In genomic region chr10:100229819-100230422, GRCh38 we compare ENCODE assay signal across 8 cellular contexts. TPM values are rescaled to one million over a fixed set of nuclear protein-coding genes. Genes with fewer than 3 reads are reported as not detected.
DNase-seq lines count a peak whose midpoint lies in the region; ATAC-seq and TF ChIP-seq lines count a peak whose summit lies in the region.

No MANE protein-coding gene starts in this region.

- no peak for TF ChIP-seq CTCF in left ventricle myocardium inferior (IDR thresholded peaks at IDR 0.05; ENCODE audit: borderline replicate concordance)

- H3K36me3 ChIP-seq in GM23248 (ENCODE audit: low read depth) (peaks cover 15% of the 10 kb centered on the region; the same call in 1 of the 2 replicates), left ventricle myocardium inferior (peaks cover 45% of the 10 kb centered on the region)

- H3K27me3 ChIP-seq in GM23248 (replicated peaks; ENCODE audit: insufficient read depth) (no peaks in the 10 kb centered on the region), left ventricle myocardium inferior (ENCODE audit: low read depth) (no peaks in the 10 kb centered on the region)

- intact Hi-C loops in activated CD4-positive, alpha-beta memory T cell treated with anti-CD3 and anti-CD28 coated beads for 36 hours (cut with micrococcal nuclease): loop anchor here (1.0 kb wide), 4 partner anchors 37 to 82 kb away; partner anchors contain the start of genes BLOC1S2, CWF19L1 and ERLIN1
- intact Hi-C loops in left ventricle myocardium inferior (cut with micrococcal nuclease): no loop called here

- peaks cover 20% of the 10 kb centered on the region for H3K36me3 Mint-ChIP-seq in activated CD4-positive, alpha-beta memory T cell treated with anti-CD3 and anti-CD28 coated beads for 36 hours

- peaks cover 25% of the 10 kb centered on the region for H3K4me1 Mint-ChIP-seq in activated CD4-positive, alpha-beta memory T cell treated with anti-CD3 and anti-CD28 coated beads for 36 hours (ENCODE audit: low read depth)

- H3K9me3 Mint-ChIP-seq in activated CD4-positive, alpha-beta memory T cell treated with anti-CD3 and anti-CD28 coated beads for 36 hours: no peaks in the 10 kb centered on the region

- H3K27me3 Mint-ChIP-seq in activated CD4-positive, alpha-beta memory T cell treated with anti-CD3 and anti-CD28 coated beads for 36 hours: no peaks in the 10 kb centered on the region

- WGBS in GM23248 (ENCODE audit: low coverage in 1 of 2, low lambda C conversion rate in 2 of 2, missing lambda C conversion rate in 2 of 2), 2 experiments: 45 to 49% methylated on average over 21 of the region's 21 CpGs

- no peaks in the 10 kb centered on the region; the same call in 1 of the 2 replicates for H3K4me1 ChIP-seq in GM23248 (ENCODE audit: insufficient read depth)
- H3K4me1 ChIP-seq in left ventricle myocardium inferior: peaks cover 30% of the 10 kb centered on the region

- no peak for DNase-seq in GM23248
- no peak for DNase-seq in activated CD4-positive, alpha-beta memory T cell treated with anti-CD3 and anti-CD28 coated beads for 36 hours
- no peak for DNase-seq in left ventricle myocardium inferior
- DNase-seq in skeletal muscle cell (ENCODE audit: low read depth): no peak
- DNase-seq in NCI-H2081 (lab: John Stamatoyannopoulos, UW): no peak
- no peak for DNase-seq in kidney tubule cell (ENCODE audit: low spot score)

- H3K9me3 ChIP-seq in GM23248 (ENCODE audit: low read depth): no peaks in the 10 kb centered on the region
- H3K9me3 ChIP-seq in left ventricle myocardium inferior (replicated peaks): no peaks in the 10 kb centered on the region

- H3K4me3 ChIP-seq in GM23248: peak overlapping the region; percentile 90
- peak overlapping the region; percentile 97 for H3K4me3 ChIP-seq in left ventricle myocardium inferior
- H3K4me3 ChIP-seq in skeletal muscle cell (ENCODE audit: low read depth, low read length): peak overlapping the region; percentile 97

- H3F3A ChIP-seq in GM23248 (ENCODE audit: insufficient read depth): peaks cover 8% of the 10 kb centered on the region; the same call in 1 of the 2 replicates

- H4K20me1 ChIP-seq in GM23248 (ENCODE audit: insufficient read depth): no peaks in the 10 kb centered on the region

- CTCF ChIA-PET in activated CD4-positive, alpha-beta memory T cell treated with anti-CD3 and anti-CD28 coated beads for 36 hours (lab: Charles Lee): no interaction called here

- peak overlapping the region; percentile 95 for H3K4me2 ChIP-seq in GM23248 (ENCODE audit: unreplicated experiment)

- in situ Hi-C loops in GM23248 (cut with MboI): no loop called here

- POLR2A ChIA-PET in activated CD4-positive, alpha-beta memory T cell treated with anti-CD3 and anti-CD28 coated beads for 36 hours (lab: Charles Lee): no interaction called here

- H3K9me2 ChIP-seq in GM23248 (ENCODE audit: insufficient read depth): no peaks in the 10 kb centered on the region

- H3K27ac Mint-ChIP-seq in activated CD4-positive, alpha-beta memory T cell treated with anti-CD3 and anti-CD28 coated beads for 36 hours: peak overlapping the region; percentile 81

- H2AFZ ChIP-seq in GM23248: peak overlapping the region; percentile 99

- H3K79me2 ChIP-seq in GM23248 (ENCODE audit: insufficient read depth): peaks cover 47% of the 10 kb centered on the region

- H3K27ac ChIP-seq in GM23248 (peak overlapping the region; percentile 67), left ventricle myocardium inferior (replicated peaks) (peak overlapping the region; percentile 83)

- ATAC-seq in GM21786 (IDR thresholded peaks at IDR 0.05; ENCODE audit: unreplicated experiment) (no peak), GM21390 (IDR thresholded peaks at IDR 0.05; ENCODE audit: unreplicated experiment) (no peak)

- peak overlapping the region; percentile 89 for H3K9ac ChIP-seq in GM23248

- peak overlapping the region; percentile 88 for H3K4me3 Mint-ChIP-seq in activated CD4-positive, alpha-beta memory T cell treated with anti-CD3 and anti-CD28 coated beads for 36 hours

RNA-seq across cellular contexts. Expression of gene CHUK, which starts 0.5 kb away (rescaled TPM):
- 18.7 and 21.7 TPM in 2 replicates for total RNA-seq in GM23248 (2014; rRNA removed; shearing (Covaris generic))
- 11.0 and 12.7 TPM in 2 replicates for polyA plus RNA-seq in GM23248 (2016; fragmentation: Nextera tagmentation; extraction: Ambion mirVana)
- total RNA-seq in activated CD4-positive, alpha-beta memory T cell treated with anti-CD3 and anti-CD28 coated beads for 36 hours: 10 to 100 TPM; 26.2 to 26.6 TPM
- total RNA-seq in left ventricle myocardium inferior: 11.0 TPM

RNA-seq across cellular contexts. Expression of gene CWF19L1, which starts 37.5 kb away (rescaled TPM):
- total RNA-seq in GM23248 (2014; rRNA removed; shearing (Covaris generic)): 22.6 and 25.9 TPM in 2 replicates
- polyA plus RNA-seq in GM23248 (2016; fragmentation: Nextera tagmentation; extraction: Ambion mirVana): 17.4 and 17.5 TPM in 2 replicates
- 10 to 100 TPM; 40.6 to 42.5 TPM for total RNA-seq in activated CD4-positive, alpha-beta memory T cell treated with anti-CD3 and anti-CD28 coated beads for 36 hours
- total RNA-seq in left ventricle myocardium inferior: 12.6 TPM

RNA-seq across cellular contexts. Expression of gene ERLIN1, which starts 44.1 kb away (rescaled TPM):
- 32.2 and 43.3 TPM in 2 replicates for total RNA-seq in GM23248 (2014; rRNA removed; shearing (Covaris generic))
- 62.5 and 63.3 TPM in 2 replicates for polyA plus RNA-seq in GM23248 (2016; fragmentation: Nextera tagmentation; extraction: Ambion mirVana)
- total RNA-seq in activated CD4-positive, alpha-beta memory T cell treated with anti-CD3 and anti-CD28 coated beads for 36 hours: 10 to 100 TPM; 15.4 to 16.8 TPM
- 8.3 TPM for total RNA-seq in left ventricle myocardium inferior

RNA-seq across cellular contexts. Expression of gene BLOC1S2, which starts 56.6 kb away (rescaled TPM):
- total RNA-seq in GM23248 (2014; rRNA removed; shearing (Covaris generic)): 56.7 and 72.6 TPM in 2 replicates
- polyA plus RNA-seq in GM23248 (2016; fragmentation: Nextera tagmentation; extraction: Ambion mirVana): 90.8 and 97.6 TPM in 2 replicates
- total RNA-seq in activated CD4-positive, alpha-beta memory T cell treated with anti-CD3 and anti-CD28 coated beads for 36 hours: 10 to 100 TPM; 50.5 to 51.5 TPM
- total RNA-seq in left ventricle myocardium inferior: 21.0 TPM
